Comparison of ENCODE assay signal across 8 cellular contexts in genomic region chr10:43649149-43649523, GRCh38. TPM values are rescaled to one million over a fixed set of nuclear protein-coding genes. Genes with fewer than 3 reads are reported as not detected.
DNase-seq lines count a peak whose midpoint lies in the region; ATAC-seq and TF ChIP-seq lines count a peak whose summit lies in the region.

No MANE protein-coding gene starts in this region.

- H3K27ac ChIP-seq in HEK293 (ENCODE audit: extremely low read depth, low read depth, low read length) (no peak overlapping the region; the same call in 1 of the 2 replicates), VCaP (peak overlapping the region; percentile 78)

- peak overlapping the region; percentile 58 for H3K4me3 ChIP-seq in AG09309 (ENCODE audit: control insufficient read depth, low read depth, low read length)
- peak overlapping the region; percentile 34 for H3K4me3 ChIP-seq in HEK293 (ENCODE audit: low read depth, low read length)

- peaks cover 0 to 30% of the 10 kb centered on the region in 2 experiments; a peak in 1 of 3 replicates for H3K36me3 ChIP-seq in HEK293 (ENCODE audit: control insufficient read depth in 2 of 2, insufficient read depth in 1 of 2, low read length in 2 of 2)

- CTCF ChIA-PET in HEK293 (lab: Yijun Ruan, JAX), result no interaction called here

- POLR2A ChIA-PET in HEK293 (lab: Yijun Ruan, JAX), result interaction anchor here (1.3 kb wide), 1 partner anchor 87 kb away, joined by 3 read pairs; no protein-coding TSS in a partner anchor

- no peaks in the 10 kb centered on the region for H3K4me1 ChIP-seq in HEK293 (ENCODE audit: control insufficient read depth, insufficient read depth, low read length)

- H3K9me3 ChIP-seq in HEK293 (ENCODE audit: control insufficient read depth, insufficient read depth, low read depth, low read length), result no peaks in the 10 kb centered on the region

- intact Hi-C loops in Right ventricle myocardium superior (cut with DNase I), result no loop called here
- intact Hi-C loops in sciatic nerve (cut with DNase I), result no loop called here

- TF ChIP-seq CTCF in AG09309 (IDR thresholded peaks at IDR 0.05; ENCODE audit: control insufficient read depth, insufficient read depth, low read depth, low read length, missing control alignments) (no peak), HEK293 (tag by site-specific recombination; IDR thresholded peaks at IDR 0.05) (no peak), VCaP (conservative IDR thresholded peaks at IDR 0.05) (no peak)

- ATAC-seq in Right ventricle myocardium superior (ENCODE audit: poor library complexity), result peak; percentile 8
- ATAC-seq in sciatic nerve, result peak; percentile 48

- DNase-seq in AG09309 (ENCODE audit: low read depth), result no peak
- DNase-seq in Right ventricle myocardium superior, result no peak
- DNase-seq in sciatic nerve (ENCODE audit: low spot score), result no peak
- DNase-seq in SK-N-DZ (ENCODE audit: low spot score), result no peak
- DNase-seq in NCI-H446 (lab: John Stamatoyannopoulos, UW), result no peak
- no peak for DNase-seq in CD1c-positive myeloid dendritic cell (ENCODE audit: extremely low spot score)

TF ChIP-seq in HEK293, 187 proteins besides CTCF, POLR2A, EP300 and RAD21:
- peak; percentile 97 for TF ChIP-seq ZNF335 (tag by site-specific recombination; conservative IDR thresholded peaks at IDR 0.05)
- TF ChIP-seq ZBTB8A (tag by site-specific recombination; IDR thresholded peaks at IDR 0.05), result 0 out of 2 replicates have a peak, but pooled peaks have one; percentile 2
- TF ChIP-seq PRDM4 (tag by site-specific recombination; IDR thresholded peaks at IDR 0.05), result no peak
- TF ChIP-seq SCRT2 (tag by site-specific recombination; IDR thresholded peaks at IDR 0.05), result peak; percentile 43; the same call in 1 of the 2 replicates
- peak; percentile 38; the same call in 1 of the 2 replicates for TF ChIP-seq ZBTB17 (tag by site-specific recombination; IDR thresholded peaks at IDR 0.05)
- TF ChIP-seq PRDM2 (tag by site-specific recombination; IDR thresholded peaks at IDR 0.05; ENCODE audit: borderline replicate concordance), result no peak

RNA-seq across cellular contexts. Expression of gene ZNF32, which starts 0.5 kb away (rescaled TPM):
- 52.7 TPM for total RNA-seq in Right ventricle myocardium superior
- 41.1 TPM for total RNA-seq in sciatic nerve
- 89.2 and 109 TPM in 2 replicates for polyA plus RNA-seq in SK-N-DZ (2014; cell fraction: cytosol; rRNA removed)
- 88.3 and 92.0 TPM in 2 replicates for polyA plus RNA-seq in SK-N-DZ (2014; cell fraction: nucleus; rRNA removed)

RNA-seq across cellular contexts. Expression of gene ZNF485, which starts 42.9 kb away (rescaled TPM):
- 1.4 TPM for total RNA-seq in Right ventricle myocardium superior
- total RNA-seq in sciatic nerve, result 3.8 TPM
- 5.8 and 11.1 TPM in 2 replicates for polyA plus RNA-seq in SK-N-DZ (2014; cell fraction: cytosol; rRNA removed)
- 6.5 and 11.0 TPM in 2 replicates for polyA plus RNA-seq in SK-N-DZ (2014; cell fraction: nucleus; rRNA removed)
